ENCODE assay signal across 8 cellular contexts in genomic region chr7:44018857-44019807, GRCh38. TPM values are rescaled to one million over a fixed set of nuclear protein-coding genes. Genes with fewer than 3 reads are reported as not detected.
DNase-seq lines count a peak whose midpoint lies in the region; ATAC-seq and TF ChIP-seq lines count a peak whose summit lies in the region.
"Not testable (repeated sequence)": the region's sequence is repeated elsewhere in the genome, so short reads cannot be mapped to it uniquely, and the experiment has no call there.

No MANE protein-coding gene starts in this region.

- intact Hi-C loops in colonic mucosa (cut with DNase I): not testable (repeated sequence)

- DNase-seq in NCI-H510A treated with DMSO at 0.1 percent for 48 hours (lab: John Stamatoyannopoulos, UW) (peak; percentile 92), colonic mucosa (peak; percentile 98), left kidney (ENCODE audit: low read depth, low spot score) (peak; percentile 99)
- DNase-seq in activated CD4-positive, alpha-beta T cell treated with anti-CD3 and anti-CD28 coated beads for 4 hours: peak; percentile 99
- DNase-seq in stimulated activated CD4-positive, alpha-beta T cell treated with anti-CD3 and anti-CD28 coated beads, Interleukin-1b, Interleukin-23, amount 100 ng/mL, for 4 hours (ENCODE audit: low read depth in 2 of 2): peak; percentile 98 to 99

- H3K4me1 ChIP-seq in colonic mucosa: not testable (repeated sequence)

- H3K27me3 ChIP-seq in colonic mucosa: not testable (repeated sequence)

- H3K9ac ChIP-seq in colonic mucosa (ENCODE audit: low read depth in 2 of 2, low read length in 2 of 2): peak overlapping the region; percentile 58 to 83

- H3K27ac ChIP-seq in C4-2B: peak overlapping the region; percentile 68
- peak overlapping the region; percentile 36 for H3K27ac ChIP-seq in colonic mucosa

- H3K36me3 ChIP-seq in colonic mucosa: not testable (repeated sequence)

- peak overlapping the region; percentile 78 for H3K4me3 ChIP-seq in colonic mucosa

- peak; percentile 88 for TF ChIP-seq CTCF in C4-2B (conservative IDR thresholded peaks at IDR 0.05)
- TF ChIP-seq CTCF in colonic mucosa (IDR thresholded peaks at IDR 0.05): peak; percentile 47

- ATAC-seq in GM19324 (IDR thresholded peaks at IDR 0.05; ENCODE audit: low FRiP score, unreplicated experiment) (peak; percentile 93), HG03457 (IDR thresholded peaks at IDR 0.05; ENCODE audit: unreplicated experiment) (peak; percentile 87)

- H3K9me3 ChIP-seq in colonic mucosa: not testable (repeated sequence)

RNA-seq across cellular contexts. Expression of gene SPDYE1, which starts 21.4 kb away (rescaled TPM):
- not detected for total RNA-seq in colonic mucosa

RNA-seq across cellular contexts. Expression of gene DBNL, which starts 25.4 kb away (rescaled TPM):
- 100 to 1,000 TPM in 1 of 2 donors, 10 to 100 TPM in 1; 81.4 to 106 TPM for total RNA-seq in colonic mucosa

RNA-seq across cellular contexts. Expression of gene PGAM2, which starts 46.2 kb away (rescaled TPM):
- total RNA-seq in colonic mucosa: under 1 TPM; 0.29 to 0.52 TPM

Comparison
In these comparisons a context has a peak if more than half of its experiments do, and no peak if none do; other contexts are left out.
1. Peak in every context shown above with its lines: DNase-seq, ATAC-seq, H3K4me3 ChIP-seq and H3K27ac ChIP-seq.